9 cellular contexts compared by ENCODE assay signal in genomic region chrX:1242901-1243402, GRCh38. TPM values are rescaled to one million over a fixed set of nuclear protein-coding genes. Genes with fewer than 3 reads are reported as not detected.
DNase-seq lines count a peak whose midpoint lies in the region; ATAC-seq and TF ChIP-seq lines count a peak whose summit lies in the region.
"Had no signal": no experiment of that assay in that cellular context is flagged by ENCODE, and none has a peak within 500 bp of the region (broad histone marks: within the 10 kb centered on the region; RNA-seq: fewer than 3 reads in every experiment).

No MANE protein-coding gene starts in this region.

- H3K4me3 ChIP-seq in epithelial cell of esophagus (ENCODE audit: low read length) (no peak overlapping the region), esophagus squamous epithelium (no peak overlapping the region)

- H3K9me3 Mint-ChIP-seq in stimulated activated effector memory CD8-positive, alpha-beta T cell treated with anti-CD3 and anti-CD28 coated beads, Interleukin-12 subunit alpha, Interleukin-12 subunit beta, amount 100 ng/mL, for 72 hours = no peaks in the 10 kb centered on the region

- ATAC-seq in T-helper 17 cell = peak; percentile 24
- ATAC-seq in stimulated activated effector memory CD8-positive, alpha-beta T cell treated with anti-CD3 and anti-CD28 coated beads, Interleukin-12 subunit alpha, Interleukin-12 subunit beta, amount 100 ng/mL, for 72 hours = peak; percentile 85
- no peak for ATAC-seq in HG02678 (IDR thresholded peaks at IDR 0.05; ENCODE audit: unreplicated experiment)

- intact Hi-C loops in esophagus squamous epithelium (cut with DNase I) = no loop called here

- H3K27ac ChIP-seq in esophagus squamous epithelium = peak overlapping the region in 2 of 4 donors; percentile 49 to 67

- no peaks in the 10 kb centered on the region for H3K9me3 ChIP-seq in T-helper 17 cell (ENCODE audit: control insufficient read depth, low read length, poor library complexity, severe bottlenecking)
- H3K9me3 ChIP-seq in esophagus squamous epithelium = no peaks in the 10 kb centered on the region

- peak; percentile 63 for DNase-seq in activated CD8-positive, alpha-beta memory T cell treated with anti-CD3 and anti-CD28 coated beads, Interleukin-2, amount 50 U/mL, for 48 hours
- no peak for DNase-seq in activated CD8-positive, alpha-beta memory T cell treated with anti-CD3 and anti-CD28 coated beads, Interleukin-2, amount 50 U/mL, for 4 hours
- DNase-seq in T-helper 17 cell = no peak
- DNase-seq in epithelial cell of esophagus (ENCODE audit: low read depth) = peak; percentile 48
- DNase-seq in stimulated activated effector memory CD8-positive, alpha-beta T cell treated with anti-CD3 and anti-CD28 coated beads, Interleukin-12 subunit alpha, Interleukin-12 subunit beta, amount 100 ng/mL, for 72 hours (ENCODE audit: low spot score in 2 of 2) = no peak
- no peak for DNase-seq in pons (ENCODE audit: low spot score)
- DNase-seq in esophagus squamous epithelium (lab: John Stamatoyannopoulos, UW) = no peak
- DNase-seq: NCI-H2081 had no signal

- H3K27me3 Mint-ChIP-seq in T-helper 17 cell = no peaks in the 10 kb centered on the region

- no peak overlapping the region for H3K4me3 Mint-ChIP-seq in T-helper 17 cell
- no peak overlapping the region for H3K4me3 Mint-ChIP-seq in stimulated activated effector memory CD8-positive, alpha-beta T cell treated with anti-CD3 and anti-CD28 coated beads, Interleukin-12 subunit alpha, Interleukin-12 subunit beta, amount 100 ng/mL, for 72 hours

- 16 to 20% methylated on average over 2 to 8 of the region's 8 CpGs for WGBS in esophagus squamous epithelium, 2 donors

- H3K4me1 ChIP-seq in esophagus squamous epithelium = peaks cover 0 to 18% (median 3%) of the 10 kb centered on the region in 3 donors

- TF ChIP-seq CTCF in epithelial cell of esophagus (IDR thresholded peaks at IDR 0.05; ENCODE audit: insufficient read depth, low read depth, low read length, missing control alignments) (no peak), esophagus squamous epithelium (IDR thresholded peaks at IDR 0.05) (no peak)

- H3K4me1 Mint-ChIP-seq in T-helper 17 cell = peaks cover 7% of the 10 kb centered on the region
- H3K4me1 Mint-ChIP-seq in stimulated activated effector memory CD8-positive, alpha-beta T cell treated with anti-CD3 and anti-CD28 coated beads, Interleukin-12 subunit alpha, Interleukin-12 subunit beta, amount 100 ng/mL, for 72 hours = peaks cover 7% of the 10 kb centered on the region

- H3K27ac Mint-ChIP-seq in T-helper 17 cell = peak overlapping the region; percentile 78
- no peak overlapping the region for H3K27ac Mint-ChIP-seq in stimulated activated effector memory CD8-positive, alpha-beta T cell treated with anti-CD3 and anti-CD28 coated beads, Interleukin-12 subunit alpha, Interleukin-12 subunit beta, amount 100 ng/mL, for 72 hours

- no peak for TF ChIP-seq POLR2A in esophagus squamous epithelium (IDR thresholded peaks at IDR 0.05)

- no peaks in the 10 kb centered on the region for H3K36me3 Mint-ChIP-seq in T-helper 17 cell (ENCODE audit: low read depth)
- H3K36me3 Mint-ChIP-seq in stimulated activated effector memory CD8-positive, alpha-beta T cell treated with anti-CD3 and anti-CD28 coated beads, Interleukin-12 subunit alpha, Interleukin-12 subunit beta, amount 100 ng/mL, for 72 hours = peaks cover 6% of the 10 kb centered on the region

- no peaks in the 10 kb centered on the region for H3K27me3 ChIP-seq in esophagus squamous epithelium

- H3K36me3 ChIP-seq in esophagus squamous epithelium = no peaks in the 10 kb centered on the region

RNA-seq across cellular contexts. Expression of gene CSF2RA, which starts 25.7 kb away (rescaled TPM):
- total RNA-seq in T-helper 17 cell (1 to 10 TPM; 3.4 to 5.2 TPM), esophagus squamous epithelium (1 to 10 TPM in 3 of 4 donors, under 1 TPM in 1; 0.66 to 7.1 (median 4.2) TPM)

RNA-seq across cellular contexts. Expression of gene CRLF2, which starts 30.5 kb away (rescaled TPM):
- under 1 TPM; 0.26 to 0.40 TPM for total RNA-seq in T-helper 17 cell
- total RNA-seq in esophagus squamous epithelium = under 1 TPM in 1 of 4 donors, not detected in 3; 0.95 TPM

Comparison
In these comparisons a context has a peak if more than half of its experiments do, and no peak if none do; other contexts are left out.
1. DNase-seq: peak in activated CD8-positive, alpha-beta memory T cell treated with anti-CD3 and anti-CD28 coated beads, Interleukin-2, amount 50 U/mL, for 48 hours (single experiment) and epithelial cell of esophagus (single experiment); none in activated CD8-positive, alpha-beta memory T cell treated with anti-CD3 and anti-CD28 coated beads, Interleukin-2, amount 50 U/mL, for 4 hours (single experiment), T-helper 17 cell (0 of 3), stimulated activated effector memory CD8-positive, alpha-beta T cell treated with anti-CD3 and anti-CD28 coated beads, Interleukin-12 subunit alpha, Interleukin-12 subunit beta, amount 100 ng/mL, for 72 hours (0 of 2), pons (single experiment) and esophagus squamous epithelium (single experiment).